Comparison of ENCODE assay signal across 13 cellular contexts in the genomic region with DNA sequence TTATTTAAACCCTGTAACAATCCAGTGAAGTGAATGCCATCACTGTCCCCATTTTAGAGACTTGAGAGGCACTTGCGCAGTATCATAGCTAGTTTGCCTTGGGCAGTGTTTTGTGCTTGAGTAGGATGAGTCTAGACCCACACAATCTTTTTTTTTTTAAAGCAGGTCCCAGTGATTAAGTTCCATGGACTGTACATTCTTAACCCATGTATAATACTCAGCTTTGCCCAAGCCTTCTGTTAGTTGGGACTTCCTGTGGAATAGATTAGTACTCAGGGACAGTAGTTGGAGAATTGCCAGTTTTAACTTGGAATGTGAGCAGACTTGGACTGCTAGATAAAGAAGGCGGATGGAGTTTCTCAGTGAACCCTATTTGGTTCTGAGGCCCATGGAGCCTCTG.
DNase-seq lines count a peak whose midpoint lies in the region; ATAC-seq and TF ChIP-seq lines count a peak whose summit lies in the region.
"Had no signal": no experiment of that assay in that cellular context is flagged by ENCODE, and none has a peak within 500 bp of the region (broad histone marks: within the 10 kb centered on the region; RNA-seq: fewer than 3 reads in every experiment).

No MANE protein-coding gene starts in this region.

- no peak overlapping the region for H3K27ac ChIP-seq in trophoblast cell (ENCODE audit: low read depth, low read length)

- no peak overlapping the region for H3K23ac ChIP-seq in trophoblast cell (ENCODE audit: low read length)

- ATAC-seq in SK-N-SH treated with all-trans-retinoic acid at 6 μM for 48 hours (peak; percentile 95), GM21515 (IDR thresholded peaks at IDR 0.05; ENCODE audit: unreplicated experiment) (no peak), HG03378 (IDR thresholded peaks at IDR 0.05; ENCODE audit: unreplicated experiment) (no peak), GM21576 (IDR thresholded peaks at IDR 0.05; ENCODE audit: unreplicated experiment) (no peak)
- ATAC-seq: activated CD4-positive, alpha-beta T cell treated with anti-CD3 and anti-CD28 coated beads for 36 hours had no signal

- H3K14ac ChIP-seq in trophoblast cell (ENCODE audit: low read length): no peak overlapping the region

- no peak overlapping the region for H4K12ac ChIP-seq in trophoblast cell (ENCODE audit: low read depth, low read length)

- no peaks in the 10 kb centered on the region for H3K79me1 ChIP-seq in trophoblast cell (ENCODE audit: low read length)

- H4K91ac ChIP-seq in trophoblast cell (ENCODE audit: low read depth, low read length): no peak overlapping the region

- H3K9me3 ChIP-seq in trophoblast cell (ENCODE audit: insufficient read depth, low read depth, low read length): peaks cover 2% of the 10 kb centered on the region
- H3K9me3 ChIP-seq: MG63 had no signal

- H3K79me2 ChIP-seq in trophoblast cell (ENCODE audit: control insufficient read depth, insufficient read depth, low read length, poor library complexity): no peaks in the 10 kb centered on the region

- H3K4me3 ChIP-seq in trophoblast cell (ENCODE audit: low read depth, low read length): no peak overlapping the region
- H3K4me3 ChIP-seq: MG63 had no signal

- no CpG with 5 or more reads among the region's 2 CpGs for WGBS in trophoblast cell (ENCODE audit: extremely low coverage, insufficient coverage, insufficient read length)

- no peak overlapping the region for H3K4me2 ChIP-seq in trophoblast cell (ENCODE audit: low read length)

- no peak overlapping the region for H3K4ac ChIP-seq in trophoblast cell (ENCODE audit: low read depth, low read length)

- no peaks in the 10 kb centered on the region for H3K27me3 ChIP-seq in trophoblast cell (ENCODE audit: insufficient read depth, low read length)
- H3K27me3 ChIP-seq: MG63 had no signal

- peaks cover 0 to 1% of the 10 kb centered on the region in 2 experiments for H3K4me1 ChIP-seq in trophoblast cell (ENCODE audit: control insufficient read depth in 1 of 2, insufficient read depth in 2 of 2, low read length in 2 of 2)

- H2AK5ac ChIP-seq in trophoblast cell (ENCODE audit: low read length): no peak overlapping the region

- peak; percentile 99 for DNase-seq in EH (ENCODE audit: low read depth)
- DNase-seq in fibroblast of the conjunctiva (ENCODE audit: low read depth): peak; percentile 63
- DNase-seq in trophoblast cell: peak; percentile 82 to 93
- no peak for DNase-seq in DMS53 treated with DMSO at 0.1 percent for 48 hours (lab: John Stamatoyannopoulos, UW; ENCODE audit: unreplicated experiment)
- DNase-seq: activated CD4-positive, alpha-beta T cell treated with anti-CD3 and anti-CD28 coated beads for 36 hours; amygdala; DMS79 treated with DMSO at 0.1 percent for 48 hours; MG63; posterior cingulate gyrus had no signal

- no peak overlapping the region for H4K8ac ChIP-seq in trophoblast cell (ENCODE audit: low read depth, low read length)

- H2BK120ac ChIP-seq in trophoblast cell (ENCODE audit: insufficient read depth, low read length, poor library complexity): no peak overlapping the region

- no peak overlapping the region for H3K9ac ChIP-seq in trophoblast cell (ENCODE audit: low read length)

- peaks cover 19 to 39% of the 10 kb centered on the region in 2 experiments for H3K36me3 ChIP-seq in trophoblast cell (ENCODE audit: control insufficient read depth in 1 of 2, insufficient read depth in 2 of 2, low read length in 2 of 2)

- no peak overlapping the region for H3K18ac ChIP-seq in trophoblast cell (ENCODE audit: low read length)

- H2BK12ac ChIP-seq in trophoblast cell (ENCODE audit: low read length): no peak overlapping the region

- no peak overlapping the region for H2AFZ ChIP-seq in trophoblast cell (ENCODE audit: insufficient read depth, low read length, poor library complexity)

- no peak overlapping the region for H2BK5ac ChIP-seq in trophoblast cell (ENCODE audit: low read depth, low read length, poor library complexity)

TF ChIP-seq in SK-N-SH treated with all-trans-retinoic acid at 6 μM for 48 hours, 23 proteins besides CTCF, POLR2A, EP300 and RAD21:
- TF ChIP-seq ZNF565 (CRISPR knock-in tag; conservative IDR thresholded peaks at IDR 0.05; ENCODE audit: low read depth) (no peak), ISL1 (CRISPR knock-in tag; IDR thresholded peaks at IDR 0.05) (peak; percentile 35; the same call in 1 of the 2 replicates)
